Comparison of ENCODE assay signal across 22 cellular contexts in genomic region chr3:13822042-13822441, GRCh38. TPM values are rescaled to one million over a fixed set of nuclear protein-coding genes. Genes with fewer than 3 reads are reported as not detected.
A peak's percentile ranks its signal among the peaks of the same experiment; 100 is the strongest.
DNase-seq lines count a peak whose midpoint lies in the region; ATAC-seq lines count a peak whose summit lies in the region.
"Had no signal": no experiment of that assay in that cellular context is flagged by ENCODE, and none has a peak within 500 bp of the region (broad histone marks: within the 10 kb centered on the region; RNA-seq: fewer than 3 reads in every experiment).

No MANE protein-coding gene starts in this region.

- no peaks in the 10 kb centered on the region for H3K27me3 ChIP-seq in trophoblast cell (ENCODE audit: insufficient read depth, low read length)

- no peaks in the 10 kb centered on the region for H3K79me1 ChIP-seq in trophoblast cell (ENCODE audit: low read length)

- H3K9me3 ChIP-seq in trophoblast cell (ENCODE audit: insufficient read depth, low read depth, low read length): peaks cover 6% of the 10 kb centered on the region

- H2BK12ac ChIP-seq in trophoblast cell (ENCODE audit: low read length): no peak overlapping the region

- H3K23ac ChIP-seq in trophoblast cell (ENCODE audit: low read length): no peak overlapping the region

- peak; percentile 22 to 23 for DNase-seq in activated T-cell treated with anti-CD3 and anti-CD28 coated beads, Interleukin-2, amount 50 U/mL, for 48 hours
- DNase-seq in activated T-cell treated with anti-CD3 and anti-CD28 coated beads, Interleukin-2, amount 50 U/mL, for 1 hour: no peak
- DNase-seq in HS-27A (ENCODE audit: low read depth): peak; percentile 40
- peak; percentile 75 to 89 for DNase-seq in trophoblast cell
- DNase-seq in DMS114 treated with DMSO at 0.1 percent for 48 hours (lab: John Stamatoyannopoulos, UW; ENCODE audit: unreplicated experiment): no peak
- no peak for DNase-seq in SIG-M5 treated with dmso at 0.1 percent for 504 hours (lab: John Stamatoyannopoulos, UW; ENCODE audit: unreplicated experiment)
- DNase-seq in GDM1 (lab: John Stamatoyannopoulos, UW): no peak
- DNase-seq: activated CD4-positive, alpha-beta T cell treated with anti-CD3 and anti-CD28 coated beads, Interleukin-2, amount 10 ng/mL, durations not matched to agents 7 days and 5 days; CD4-positive, alpha-beta memory T cell; DND-41; immature natural killer cell; natural killer cell; NCI-H1930; NCI-H510A treated with DMSO at 0.1 percent for 48 hours had no signal

- peaks cover 6 to 11% of the 10 kb centered on the region in 2 experiments for H3K4me1 ChIP-seq in trophoblast cell (ENCODE audit: control insufficient read depth in 1 of 2, insufficient read depth in 2 of 2, low read length in 2 of 2)

- no peak overlapping the region for H3K14ac ChIP-seq in trophoblast cell (ENCODE audit: low read length)

- H2BK5ac ChIP-seq in trophoblast cell (ENCODE audit: low read depth, low read length, poor library complexity): no peak overlapping the region

- H3K79me2 ChIP-seq in trophoblast cell (ENCODE audit: control insufficient read depth, insufficient read depth, low read length, poor library complexity): no peaks in the 10 kb centered on the region

- no peaks in the 10 kb centered on the region for H3K36me3 ChIP-seq in trophoblast cell (ENCODE audit: control insufficient read depth in 1 of 2, insufficient read depth in 2 of 2, low read length in 2 of 2)

- H4K91ac ChIP-seq in trophoblast cell (ENCODE audit: low read depth, low read length): no peak overlapping the region

- peaks cover 38% of the 10 kb centered on the region for H3K36me3 Mint-ChIP-seq in activated T-helper 17 cell treated with anti-CD3 and anti-CD28 coated beads, Interleukin-2, amount 50 U/mL, for 72 hours (ENCODE audit: low read depth)
- H3K36me3 Mint-ChIP-seq: immature natural killer cell, natural killer cell had no signal

- H4K12ac ChIP-seq in trophoblast cell (ENCODE audit: low read depth, low read length): no peak overlapping the region

- no peak overlapping the region for H3K18ac ChIP-seq in trophoblast cell (ENCODE audit: low read length)

- peaks cover 2% of the 10 kb centered on the region for H3K9me3 Mint-ChIP-seq in activated T-helper 17 cell treated with anti-CD3 and anti-CD28 coated beads, Interleukin-2, amount 50 U/mL, for 72 hours
- H3K9me3 Mint-ChIP-seq: memory B cell, natural killer cell had no signal

- H3K27me3 Mint-ChIP-seq in activated T-helper 17 cell treated with anti-CD3 and anti-CD28 coated beads, Interleukin-2, amount 50 U/mL, for 72 hours: no peaks in the 10 kb centered on the region
- H3K27me3 Mint-ChIP-seq: activated CD4-positive, alpha-beta T cell treated with anti-CD3 and anti-CD28 coated beads, Interleukin-2, amount 10 ng/mL, durations not matched to agents 7 days and 5 days; CD4-positive, alpha-beta memory T cell had no signal

- H3K4me1 Mint-ChIP-seq in activated T-helper 17 cell treated with anti-CD3 and anti-CD28 coated beads, Interleukin-2, amount 50 U/mL, for 72 hours: peaks cover 4% of the 10 kb centered on the region
- H3K4me1 Mint-ChIP-seq: activated CD4-positive, alpha-beta T cell treated with anti-CD3 and anti-CD28 coated beads, Interleukin-2, amount 10 ng/mL, durations not matched to agents 7 days and 5 days; immature natural killer cell; memory B cell; natural killer cell had no signal

- no peak overlapping the region for H2AK5ac ChIP-seq in trophoblast cell (ENCODE audit: low read length)

- no peak overlapping the region for H3K4me3 ChIP-seq in trophoblast cell (ENCODE audit: low read depth, low read length)
- H3K4me3 ChIP-seq: GM23338, SK-N-MC, smooth muscle cell had no signal

- H3K4me2 ChIP-seq in trophoblast cell (ENCODE audit: low read length): no peak overlapping the region
- H3K4me2 ChIP-seq: GM23338, smooth muscle cell had no signal

- no CpG with 5 or more reads among the region's 5 CpGs for WGBS in trophoblast cell (ENCODE audit: extremely low coverage, insufficient coverage, insufficient read length)

- no peak overlapping the region for H3K4ac ChIP-seq in trophoblast cell (ENCODE audit: low read depth, low read length)

- no peak overlapping the region for H2BK120ac ChIP-seq in trophoblast cell (ENCODE audit: insufficient read depth, low read length, poor library complexity)

- H4K8ac ChIP-seq in trophoblast cell (ENCODE audit: low read depth, low read length): no peak overlapping the region

- H3K27ac ChIP-seq in trophoblast cell (ENCODE audit: low read depth, low read length): no peak overlapping the region
- H3K27ac ChIP-seq: SK-N-MC had no signal

- H2AFZ ChIP-seq in trophoblast cell (ENCODE audit: insufficient read depth, low read length, poor library complexity): no peak overlapping the region
- H2AFZ ChIP-seq: GM23338 had no signal

- peak overlapping the region; percentile 60 for H3K27ac Mint-ChIP-seq in activated T-helper 17 cell treated with anti-CD3 and anti-CD28 coated beads, Interleukin-2, amount 50 U/mL, for 72 hours
- H3K27ac Mint-ChIP-seq: activated CD4-positive, alpha-beta T cell treated with anti-CD3 and anti-CD28 coated beads, Interleukin-2, amount 10 ng/mL, durations not matched to agents 7 days and 5 days; activated T-helper 2 cell treated with anti-CD3 and anti-CD28 coated beads, Interferon-gamma antibody, Interleukin-2, Interleukin-4, amounts not matched to agents 10 μg/mL and 5 μg/mL and 100 μg/mL, durations not matched to agents 14 hours and 24 hours and 36 hours; GM23338; immature natural killer cell; memory B cell; natural killer cell had no signal

- no peak overlapping the region for H3K4me3 Mint-ChIP-seq in activated T-helper 17 cell treated with anti-CD3 and anti-CD28 coated beads, Interleukin-2, amount 50 U/mL, for 72 hours
- H3K4me3 Mint-ChIP-seq: activated CD4-positive, alpha-beta T cell treated with anti-CD3 and anti-CD28 coated beads, Interleukin-2, amount 10 ng/mL, durations not matched to agents 7 days and 5 days; CD4-positive, alpha-beta memory T cell; GM23338; immature natural killer cell; memory B cell; natural killer cell had no signal

- no peak overlapping the region for H3K9ac ChIP-seq in trophoblast cell (ENCODE audit: low read length)

- ATAC-seq in activated T-helper 17 cell treated with anti-CD3 and anti-CD28 coated beads, Interleukin-2, amount 50 U/mL, for 72 hours (replicated peaks): peak; percentile 81
- ATAC-seq: GM23338, natural killer cell had no signal

RNA-seq across cellular contexts. Expression of gene WNT7A, which starts 57.8 kb away (rescaled TPM):
- under 1 TPM; 0.11 to 0.29 TPM for total RNA-seq in activated T-helper 17 cell treated with anti-CD3 and anti-CD28 coated beads, Interleukin-2, amount 50 U/mL, for 72 hours
- polyA plus RNA-seq in trophoblast cell (2013): 0.37 and 0.46 TPM in 2 replicates
- total RNA-seq: activated T-helper 2 cell treated with anti-CD3 and anti-CD28 coated beads, Interferon-gamma antibody, Interleukin-2, Interleukin-4, amounts not matched to agents 10 μg/mL and 5 μg/mL and 100 μg/mL, durations not matched to agents 14 hours and 24 hours and 36 hours; aorta; endothelial cell of umbilical vein; GM23338 had no signal
- polyA plus RNA-seq: aorta, endothelial cell of umbilical vein, GM23338, immature natural killer cell had no signal

Comparison
In these comparisons a context has a peak if more than half of its experiments do, and no peak if none do; other contexts are left out.
1. DNase-seq: peak in activated T-cell treated with anti-CD3 and anti-CD28 coated beads, Interleukin-2, amount 50 U/mL, for 48 hours (2 of 2), HS-27A (single experiment) and trophoblast cell (2 of 2); none in activated T-cell treated with anti-CD3 and anti-CD28 coated beads, Interleukin-2, amount 50 U/mL, for 1 hour (single experiment), DMS114 treated with DMSO at 0.1 percent for 48 hours (single experiment), SIG-M5 treated with dmso at 0.1 percent for 504 hours (single experiment) and GDM1 (single experiment).